20 cellular contexts compared by ENCODE assay signal in genomic region chr7:47543056-47543455, GRCh38. TPM values are rescaled to one million over a fixed set of nuclear protein-coding genes. Genes with fewer than 3 reads are reported as not detected.
"Had no signal": no experiment of that assay in that cellular context is flagged by ENCODE, and none has a peak within 500 bp of the region (broad histone marks: within the 10 kb centered on the region; RNA-seq: fewer than 3 reads in every experiment).

No MANE protein-coding gene starts in this region.

- H3K4me1 ChIP-seq: prostate gland had no signal

- H3K9me3 ChIP-seq: esophagus muscularis mucosa, prostate gland, stomach, transverse colon had no signal

- H3K27ac ChIP-seq: esophagus muscularis mucosa, prostate gland, stomach, transverse colon had no signal

- H3K27me3 Mint-ChIP-seq: effector memory CD8-positive, alpha-beta T cell had no signal

- DNase-seq: activated CD4-positive, alpha-beta T cell treated with anti-CD3 and anti-CD28 coated beads for 1 hour; activated CD4-positive, alpha-beta T cell treated with anti-CD3 and anti-CD28 coated beads, Interleukin-2, amount 50 U/mL, for 1 hour; activated CD8-positive, alpha-beta T cell treated with anti-CD3 and anti-CD28 coated beads, Interleukin-2, amount 10 ng/mL, durations not matched to agents 7 days and 5 days; effector memory CD8-positive, alpha-beta T cell; hippocampal formation; islet precursor cell; left cardiac atrium; mesendoderm; naive thymus-derived CD4-positive, alpha-beta T cell; stimulated activated CD4-positive, alpha-beta T cell treated with anti-CD3 and anti-CD28 coated beads, Interleukin-12 subunit alpha, Interleukin-12 subunit beta, amount 100 ng/mL, for 4 hours; stimulated activated CD4-positive, alpha-beta T cell treated with anti-CD3 and anti-CD28 coated beads, Interleukin-4, amount 100 ng/mL, for 4 hours; stomach; T-helper 1 cell; transverse colon had no signal

- H3K27me3 ChIP-seq: esophagus muscularis mucosa, stomach, transverse colon had no signal

- H3K36me3 ChIP-seq: esophagus muscularis mucosa, prostate gland, stomach, transverse colon had no signal

- H3K4me3 ChIP-seq: esophagus muscularis mucosa, prostate gland, stomach, transverse colon had no signal

- H3K27ac Mint-ChIP-seq: activated CD8-positive, alpha-beta T cell treated with anti-CD3 and anti-CD28 coated beads, Interleukin-2, amount 10 ng/mL, durations not matched to agents 7 days and 5 days; activated naive CD4-positive, alpha-beta T cell treated with anti-CD3 and anti-CD28 coated beads, Interleukin-2, amount 50 U/mL, for 72 hours; brain; effector memory CD8-positive, alpha-beta T cell; naive thymus-derived CD4-positive, alpha-beta T cell had no signal

- H3K36me3 Mint-ChIP-seq: activated naive CD4-positive, alpha-beta T cell treated with anti-CD3 and anti-CD28 coated beads, Interleukin-2, amount 50 U/mL, for 72 hours; brain had no signal

- H3K4me1 Mint-ChIP-seq: naive thymus-derived CD4-positive, alpha-beta T cell had no signal

- H3K9me3 Mint-ChIP-seq: activated naive CD4-positive, alpha-beta T cell treated with anti-CD3 and anti-CD28 coated beads, Interleukin-2, amount 50 U/mL, for 72 hours had no signal

- H3K4me3 Mint-ChIP-seq: activated CD8-positive, alpha-beta T cell treated with anti-CD3 and anti-CD28 coated beads, Interleukin-2, amount 10 ng/mL, durations not matched to agents 7 days and 5 days; brain; effector memory CD8-positive, alpha-beta T cell; naive thymus-derived CD4-positive, alpha-beta T cell had no signal

- FAIRE-seq: frontal cortex, TTC549 had no signal

- ATAC-seq: activated CD8-positive, alpha-beta T cell treated with anti-CD3 and anti-CD28 coated beads, Interleukin-2, amount 10 ng/mL, durations not matched to agents 7 days and 5 days; activated naive CD4-positive, alpha-beta T cell treated with anti-CD3 and anti-CD28 coated beads, Interleukin-2, amount 50 U/mL, for 72 hours; effector memory CD8-positive, alpha-beta T cell; left cardiac atrium had no signal

RNA-seq across cellular contexts. Expression of gene TNS3, which starts 38.9 kb away (rescaled TPM):
- total RNA-seq: activated CD8-positive, alpha-beta T cell treated with anti-CD3 and anti-CD28 coated beads, Interleukin-2, amount 10 ng/mL, durations not matched to agents 7 days and 5 days had no signal
- polyA plus RNA-seq: naive thymus-derived CD4-positive, alpha-beta T cell had no signal
